Comparison of ENCODE assay signal across 16 cellular contexts in genomic region chr10:130936844-130937243, GRCh38.
A peak's percentile ranks its signal among the peaks of the same experiment; 100 is the strongest.
DNase-seq lines count a peak whose midpoint lies in the region; ATAC-seq and TF ChIP-seq lines count a peak whose summit lies in the region.
"Had no signal": no experiment of that assay in that cellular context is flagged by ENCODE, and none has a peak within 500 bp of the region (broad histone marks: within the 10 kb centered on the region; RNA-seq: fewer than 3 reads in every experiment).

No MANE protein-coding gene starts in this region.

- CTCF ChIA-PET in HEK293 (lab: Yijun Ruan, JAX), result interaction anchor here (0.6 kb wide), 1 partner anchor 60 kb away, joined by 3 read pairs; no protein-coding TSS in a partner anchor

- no peaks in the 10 kb centered on the region for H3K9me3 Mint-ChIP-seq in type B pancreatic cell
- H3K9me3 Mint-ChIP-seq: CD4-positive, alpha-beta memory T cell had no signal

- H3K36me3 Mint-ChIP-seq in type B pancreatic cell (no peaks in the 10 kb centered on the region), T-helper 17 cell (ENCODE audit: low read depth) (no peaks in the 10 kb centered on the region)
- H3K36me3 Mint-ChIP-seq: CD4-positive, alpha-beta memory T cell had no signal

- no peak overlapping the region for H3K4me3 ChIP-seq in HEK293 (ENCODE audit: low read depth, low read length)
- H3K4me3 ChIP-seq in RWPE2 (ENCODE audit: severe bottlenecking), result no peak overlapping the region
- H3K4me3 ChIP-seq: GM23248, HAP-1, K562 had no signal

- TF ChIP-seq CTCF in HEK293 (tag by site-specific recombination; IDR thresholded peaks at IDR 0.05) (no peak), RWPE2 (IDR thresholded peaks at IDR 0.05; ENCODE audit: poor library complexity, severe bottlenecking) (no peak), type B pancreatic cell (conservative IDR thresholded peaks at IDR 0.05) (no peak)

- H3K4me1 ChIP-seq in HEK293 (ENCODE audit: control insufficient read depth, insufficient read depth, low read length) (no peaks in the 10 kb centered on the region), RWPE2 (ENCODE audit: insufficient read depth, poor library complexity, severe bottlenecking) (no peaks in the 10 kb centered on the region)
- H3K4me1 ChIP-seq: BE2C, HAP-1 had no signal

- H3K27ac ChIP-seq in HEK293 (ENCODE audit: extremely low read depth, low read depth, low read length), result no peak overlapping the region
- H3K27ac ChIP-seq in RWPE2 (ENCODE audit: poor library complexity, severe bottlenecking), result peak overlapping the region; percentile 23
- H3K27ac ChIP-seq: C4-2B, GM23248 had no signal

- H3K4me1 Mint-ChIP-seq in type B pancreatic cell (ENCODE audit: unreplicated experiment), result peaks cover 20% of the 10 kb centered on the region
- H3K4me1 Mint-ChIP-seq in T-helper 17 cell, result no peaks in the 10 kb centered on the region
- H3K4me1 Mint-ChIP-seq: CD4-positive, alpha-beta memory T cell had no signal

- H3K27ac Mint-ChIP-seq in type B pancreatic cell (peak overlapping the region; percentile 81), T-helper 17 cell (no peak overlapping the region)
- H3K27ac Mint-ChIP-seq: CD4-positive, alpha-beta memory T cell; HFFc6 had no signal

- POLR2A ChIA-PET in HEK293 (lab: Yijun Ruan, JAX), result no interaction called here

- H3K36me3 ChIP-seq in HEK293 (ENCODE audit: control insufficient read depth in 2 of 2, insufficient read depth in 1 of 2, low read length in 2 of 2) (no peaks in the 10 kb centered on the region), RWPE2 (ENCODE audit: low read depth) (no peaks in the 10 kb centered on the region)
- H3K36me3 ChIP-seq: BE2C, HAP-1 had no signal

- H3K27me3 Mint-ChIP-seq in type B pancreatic cell, result peaks cover 12% of the 10 kb centered on the region
- H3K27me3 Mint-ChIP-seq in T-helper 17 cell, result peaks cover 5% of the 10 kb centered on the region

- ATAC-seq in RWPE2 (ENCODE audit: low read depth) (peak; percentile 74), T-helper 17 cell (no peak), GM21423 (IDR thresholded peaks at IDR 0.05; ENCODE audit: unreplicated experiment) (no peak)
- ATAC-seq: K562 had no signal

- H3K27me3 ChIP-seq in RWPE2 (ENCODE audit: insufficient read depth, poor library complexity, severe bottlenecking), result no peaks in the 10 kb centered on the region
- H3K27me3 ChIP-seq: BE2C had no signal

- H3K9me3 ChIP-seq in HEK293 (ENCODE audit: control insufficient read depth, insufficient read depth, low read depth, low read length) (no peaks in the 10 kb centered on the region), RWPE2 (ENCODE audit: severe bottlenecking) (peaks cover 1% of the 10 kb centered on the region), T-helper 17 cell (ENCODE audit: control insufficient read depth, low read length, poor library complexity, severe bottlenecking) (no peaks in the 10 kb centered on the region)
- H3K9me3 ChIP-seq: BE2C had no signal

- H3K4me3 Mint-ChIP-seq in type B pancreatic cell, result no peak overlapping the region
- H3K4me3 Mint-ChIP-seq in T-helper 17 cell, result no peak overlapping the region
- H3K4me3 Mint-ChIP-seq: CD4-positive, alpha-beta memory T cell; HFFc6 had no signal

- DNase-seq in RWPE2 (ENCODE audit: low spot score) (no peak), left kidney (ENCODE audit: low read depth, low spot score) (peak; percentile 56), type B pancreatic cell (ENCODE audit: extremely low spot score, unreplicated experiment) (no peak), GOT3 (lab: John Stamatoyannopoulos, UW) (no peak), T-helper 17 cell (no peak)
- DNase-seq: BE2C; CD4-positive, alpha-beta memory T cell; DMS79; GDM1; GM23248; HFFc6 had no signal

TF ChIP-seq in HEK293, 187 proteins besides CTCF, POLR2A, EP300 and RAD21:
- TF ChIP-seq ZNF112 (tag by site-specific recombination; IDR thresholded peaks at IDR 0.05) (no peak), HOXD13 (CRISPR knock-in tag; IDR thresholded peaks at IDR 0.05; ENCODE audit: borderline replicate concordance) (peak; percentile 55; the same call in 1 of the 2 replicates)
